1 cellular context compared by ENCODE assay signal in the genomic region with DNA sequence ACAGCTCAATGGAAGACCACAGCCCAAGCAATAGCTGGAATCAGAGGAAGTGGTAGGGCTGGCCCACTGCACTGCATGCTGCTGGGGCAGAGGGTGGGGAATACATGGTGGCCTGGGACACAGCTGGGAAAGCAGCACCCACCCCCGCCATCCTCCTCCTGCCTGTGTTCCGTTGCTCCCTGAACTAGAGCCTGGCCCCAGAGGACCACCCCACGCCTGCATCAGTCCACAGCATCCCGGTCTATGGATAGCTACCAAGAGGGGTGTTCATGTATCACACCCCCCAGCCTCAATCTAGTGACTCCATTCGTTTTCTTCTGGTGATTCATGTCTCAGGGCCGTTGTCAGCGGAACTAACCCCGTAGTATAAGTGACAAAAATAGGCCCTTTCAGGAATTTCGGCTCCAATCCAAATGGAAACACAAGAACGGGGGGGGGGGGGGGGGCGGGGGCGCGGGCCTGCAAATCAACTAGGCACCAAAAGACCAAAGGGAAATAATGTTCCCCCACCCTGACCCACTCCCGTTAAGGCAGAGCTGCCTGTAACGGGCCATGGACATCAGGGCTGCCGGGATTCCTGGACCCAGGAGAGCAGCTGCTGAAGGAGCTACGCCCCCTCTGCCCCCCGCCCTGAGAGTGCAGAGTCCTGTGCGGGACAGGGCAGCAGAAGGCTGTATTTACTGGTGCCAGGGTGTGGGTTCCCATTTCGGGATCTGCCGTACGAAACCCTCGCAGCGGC.
TF ChIP-seq lines count a peak whose summit lies in the region.

No MANE protein-coding gene starts in this region.

TF ChIP-seq in HCT116, 20 proteins besides CTCF, POLR2A, EP300 and RAD21:
- TF ChIP-seq REST (IDR thresholded peaks at IDR 0.05; ENCODE audit: low read depth), result no peak
- TF ChIP-seq ELF1 (IDR thresholded peaks at IDR 0.05; ENCODE audit: borderline replicate concordance, low read depth), result no peak
- no peak for TF ChIP-seq ATF3 (IDR thresholded peaks at IDR 0.05)
- TF ChIP-seq EGR1 (IDR thresholded peaks at IDR 0.05; ENCODE audit: low read depth), result no peak
- no peak for TF ChIP-seq CBX3 (IDR thresholded peaks at IDR 0.05; ENCODE audit: low read depth)
- no peak for TF ChIP-seq CEBPB (IDR thresholded peaks at IDR 0.05; ENCODE audit: low read depth)
- no peak for TF ChIP-seq SP1 (IDR thresholded peaks at IDR 0.05; ENCODE audit: low read depth)
- TF ChIP-seq ZNF274 (IDR thresholded peaks at IDR 0.05; ENCODE audit: low read depth, low read length), result no peak
- no peak for TF ChIP-seq ZFX (IDR thresholded peaks at IDR 0.05)
- no peak for TF ChIP-seq ZBTB33 (IDR thresholded peaks at IDR 0.05; ENCODE audit: extremely low read depth, insufficient replicate concordance, low read length)
- TF ChIP-seq YY1 (IDR thresholded peaks at IDR 0.05; ENCODE audit: extremely low read depth, insufficient replicate concordance, low read depth, low read length), result no peak
- TF ChIP-seq EZH2 (IDR thresholded peaks at IDR 0.05), result no peak
- no peak for TF ChIP-seq POLR2AphosphoS5 (IDR thresholded peaks at IDR 0.05; ENCODE audit: low read depth, low read length)
- TF ChIP-seq SIN3A (IDR thresholded peaks at IDR 0.05; ENCODE audit: low read depth), result no peak
- TF ChIP-seq SRF (IDR thresholded peaks at IDR 0.05; ENCODE audit: low read depth), result no peak
- TF ChIP-seq TCF7L2 (IDR thresholded peaks at IDR 0.05; ENCODE audit: borderline replicate concordance, extremely low read depth, insufficient read depth, insufficient read length), result no peak
TF ChIP-seq in HCT116: peak in this region for 0.
